Comparison of ENCODE assay signal across 8 cellular contexts in the genomic region with DNA sequence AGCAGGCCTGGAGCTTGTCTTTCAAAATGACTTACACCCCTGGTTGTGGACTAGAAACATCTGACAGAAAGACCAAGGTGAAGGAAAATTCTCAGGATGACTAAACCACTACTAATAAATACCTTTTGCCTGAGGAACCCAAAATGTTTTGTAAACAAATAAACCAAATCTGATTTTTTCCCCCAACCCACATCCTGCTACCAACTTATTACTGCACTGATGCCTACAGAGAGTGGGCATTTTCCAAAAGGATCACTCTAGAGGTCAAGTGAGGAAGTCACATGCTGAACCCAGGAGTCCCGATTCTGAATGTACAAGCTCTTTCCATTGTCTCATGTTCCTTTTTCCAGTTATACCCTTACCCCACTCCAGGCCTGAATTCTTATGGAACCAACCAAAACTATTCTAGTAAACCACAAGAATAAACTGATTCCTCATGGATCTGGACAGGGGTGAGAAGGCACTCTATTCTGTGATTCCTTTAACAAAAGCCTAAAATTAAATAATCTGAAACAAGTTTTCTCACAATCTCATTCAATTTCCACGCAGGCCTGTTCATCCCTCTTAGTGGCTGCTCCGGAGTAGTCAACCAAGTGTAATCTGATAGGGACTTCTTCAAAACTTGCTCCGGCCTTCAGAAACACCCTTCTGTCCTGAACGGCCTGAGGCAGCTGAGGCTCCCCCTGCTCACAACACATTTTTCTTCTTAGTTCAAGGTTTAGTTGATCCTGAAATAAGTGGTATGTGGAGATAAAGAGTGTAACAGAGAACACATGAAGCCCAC. TPM values are rescaled to one million over a fixed set of nuclear protein-coding genes. Genes with fewer than 3 reads are reported as not detected.
DNase-seq lines count a peak whose midpoint lies in the region; ATAC-seq and TF ChIP-seq lines count a peak whose summit lies in the region.

No MANE protein-coding gene starts in this region.

- no peaks in the 10 kb centered on the region for H3K9me3 ChIP-seq in spleen

- no peaks in the 10 kb centered on the region for H3K27me3 Mint-ChIP-seq in T-helper 2 cell treated with Interferon-gamma antibody and Interleukin-4, amounts not matched to agents 5 μg/mL and 100 μg/mL, for 36 hours (ENCODE audit: low read depth)

- 39 to 69% (median 54%) methylated on average over 5 of the region's 5 CpGs for WGBS in spleen, 5 donors

- H3K27ac ChIP-seq in spleen: peak overlapping the region in 7 of 8 donors; percentile 92 to 98 (median 96)

- peaks cover 35% of the 10 kb centered on the region for H3K4me1 Mint-ChIP-seq in T-helper 2 cell treated with Interferon-gamma antibody and Interleukin-4, amounts not matched to agents 5 μg/mL and 100 μg/mL, for 36 hours (ENCODE audit: low read depth)

- H3K36me3 Mint-ChIP-seq in T-helper 2 cell treated with Interferon-gamma antibody and Interleukin-4, amounts not matched to agents 5 μg/mL and 100 μg/mL, for 36 hours (ENCODE audit: low read depth): peaks cover 27% of the 10 kb centered on the region

- peak overlapping the region; percentile 94 for H3K27ac Mint-ChIP-seq in T-helper 2 cell treated with Interferon-gamma antibody and Interleukin-4, amounts not matched to agents 5 μg/mL and 100 μg/mL, for 36 hours

- no peak for ATAC-seq in GM21423 (IDR thresholded peaks at IDR 0.05; ENCODE audit: unreplicated experiment)

- TF ChIP-seq CTCF in fibroblast of pulmonary artery (IDR thresholded peaks at IDR 0.05; ENCODE audit: low read length, missing control alignments) (no peak), spleen (IDR thresholded peaks at IDR 0.05 in 8 of 11, conservative IDR thresholded peaks at IDR 0.05 in 3 of 11) (no peak)

- DNase-seq in H7 (no peak), fibroblast of pulmonary artery (ENCODE audit: low read depth) (no peak), spleen (no peak), dermis blood vessel endothelial cell (no peak), DMS153 treated with DMSO at 0.1 percent for 48 hours (lab: John Stamatoyannopoulos, UW; ENCODE audit: unreplicated experiment) (no peak), LoVo (ENCODE audit: low spot score) (no peak)
- DNase-seq in T-helper 2 cell treated with Interferon-gamma antibody and Interleukin-4, amounts not matched to agents 5 μg/mL and 100 μg/mL, for 36 hours (ENCODE audit: low spot score): no peak

- no peaks in the 10 kb centered on the region; the same call in 1 of the 2 replicates for H3K36me3 ChIP-seq in H7 (replicated peaks; ENCODE audit: control insufficient read depth, insufficient read depth, low read length)
- H3K36me3 ChIP-seq in spleen: peaks cover 0 to 51% (median 40%) of the 10 kb centered on the region in 6 donors

- peaks cover 20 to 73% (median 50%) of the 10 kb centered on the region in 6 donors for H3K4me1 ChIP-seq in spleen

- H3K4me3 Mint-ChIP-seq in T-helper 2 cell treated with Interferon-gamma antibody and Interleukin-4, amounts not matched to agents 5 μg/mL and 100 μg/mL, for 36 hours: peak overlapping the region; percentile 98

- TF ChIP-seq POLR2A in spleen (IDR thresholded peaks at IDR 0.05): no peak

- H3K4me3 ChIP-seq in H7 (ENCODE audit: insufficient read depth, low read depth, low read length) (peak overlapping the region; percentile 66; the same call in 1 of the 2 replicates), fibroblast of pulmonary artery (replicated peaks; ENCODE audit: low read depth, low read length) (peak overlapping the region; percentile 84), spleen (peak overlapping the region in 7 of 8 donors; percentile 75 to 90 (median 85))

- intact Hi-C loops in spleen (cut with DNase I; ENCODE audit: low total_unique reads): no loop called here

- H3K27me3 ChIP-seq in H7 (ENCODE audit: control insufficient read depth, insufficient read depth, low read length) (no peaks in the 10 kb centered on the region), spleen (replicated peaks in 1 of 7) (no peaks in the 10 kb centered on the region)

- H3K9me3 Mint-ChIP-seq in T-helper 2 cell treated with Interferon-gamma antibody and Interleukin-4, amounts not matched to agents 5 μg/mL and 100 μg/mL, for 36 hours: no peaks in the 10 kb centered on the region

RNA-seq across cellular contexts. Expression of gene PI4KB, which starts 1.4 kb away (rescaled TPM):
- 33.4 and 36.2 TPM in 2 replicates for total RNA-seq in H7 (2014; rRNA removed; shearing (Covaris generic))
- total RNA-seq in spleen (10 to 100 TPM; 63.7 to 85.4 (median 69.5) TPM), dermis blood vessel endothelial cell (45.5 and 55.3 TPM in 2 replicates)
- 10 to 100 TPM; 25.6 to 41.4 (median 30.8) TPM for polyA plus RNA-seq in spleen

RNA-seq across cellular contexts. Expression of gene RFX5, which starts 21.2 kb away (rescaled TPM):
- total RNA-seq in H7 (2014; rRNA removed; shearing (Covaris generic)): 73.1 and 74.9 TPM in 2 replicates
- total RNA-seq in spleen: 10 to 100 TPM; 75.9 to 96.1 (median 92.2) TPM
- polyA plus RNA-seq in spleen: 10 to 100 TPM; 30.8 to 57.8 (median 40.3) TPM
- total RNA-seq in dermis blood vessel endothelial cell: 68.8 and 73.3 TPM in 2 replicates

RNA-seq across cellular contexts. Expression of gene ZNF687, which starts 43.7 kb away (rescaled TPM):
- total RNA-seq in H7 (2014; rRNA removed; shearing (Covaris generic)): 81.3 and 103 TPM in 2 replicates
- total RNA-seq in spleen: 10 to 100 TPM; 27.3 to 46.6 (median 33.4) TPM
- polyA plus RNA-seq in spleen: 10 to 100 TPM in 1 of 3 donors, 1 to 10 TPM in 2; 9.1 to 17.7 (median 9.8) TPM
- total RNA-seq in dermis blood vessel endothelial cell: 12.6 and 16.6 TPM in 2 replicates

RNA-seq across cellular contexts. Expression of gene SELENBP1, which starts 46.7 kb away (rescaled TPM):
- 36.9 and 41.9 TPM in 2 replicates for total RNA-seq in H7 (2014; rRNA removed; shearing (Covaris generic))
- total RNA-seq in spleen (100 to 1,000 TPM in 2 of 7 donors, 10 to 100 TPM in 5; 56.1 to 114 (median 90.3) TPM), dermis blood vessel endothelial cell (5.3 TPM in 2 replicates)
- 10 to 100 TPM; 17.3 to 77.8 (median 47.5) TPM for polyA plus RNA-seq in spleen
